11 cellular contexts compared by ENCODE assay signal in genomic region chr16:56662357-56663354, GRCh38. TPM values are rescaled to one million over a fixed set of nuclear protein-coding genes. Genes with fewer than 3 reads are reported as not detected.
DNase-seq lines count a peak whose midpoint lies in the region; ATAC-seq, FAIRE-seq and TF ChIP-seq lines count a peak whose summit lies in the region.
"Had no signal": no experiment of that assay in that cellular context is flagged by ENCODE, and none has a peak within 500 bp of the region (broad histone marks: within the 10 kb centered on the region; RNA-seq: fewer than 3 reads in every experiment).

No MANE protein-coding gene starts in this region.

- DNase-seq in GM23338 (ENCODE audit: low spot score) (peak; percentile 65), endothelial cell of umbilical vein (ENCODE audit: low read depth, low spot score) (no peak), AG08395 (ENCODE audit: low spot score) (no peak)
- peak; percentile 64 for DNase-seq in activated CD8-positive, alpha-beta T cell treated with anti-CD3 and anti-CD28 coated beads for 36 hours
- peak; percentile 47 for DNase-seq in stimulated activated CD4-positive, alpha-beta T cell treated with anti-CD3 and anti-CD28 coated beads, Interleukin-4, amount 100 ng/mL, for 24 hours
- DNase-seq: NCI-H2171 treated with DMSO at 0.1 percent for 48 hours, sigmoid colon, T1000, transverse colon had no signal

- no peaks in the 10 kb centered on the region for H3K9me2 ChIP-seq in GM23338 (ENCODE audit: insufficient read depth)

- no peaks in the 10 kb centered on the region for H4K20me1 ChIP-seq in GM23338 (replicated peaks; ENCODE audit: insufficient read depth)
- no peaks in the 10 kb centered on the region for H4K20me1 ChIP-seq in endothelial cell of umbilical vein (replicated peaks; ENCODE audit: control insufficient read depth, extremely low read depth, insufficient read depth, low read length)

- H2AFZ ChIP-seq in GM23338, result peak overlapping the region; percentile 90
- H2AFZ ChIP-seq in endothelial cell of umbilical vein (ENCODE audit: low read depth, low read length), result no peak overlapping the region

- no peak for FAIRE-seq in endothelial cell of umbilical vein (lab: Jason Lieb, UNC)

- TF ChIP-seq POLR2A in endothelial cell of umbilical vein (IDR thresholded peaks at IDR 0.05; ENCODE audit: low read depth, low read length), result no peak

- H3K27me3 ChIP-seq in GM23338 (ENCODE audit: insufficient read depth), result peaks cover 100% of the 10 kb centered on the region
- H3K27me3 ChIP-seq in endothelial cell of umbilical vein (ENCODE audit: control insufficient read depth in 2 of 2, insufficient read depth in 2 of 2, low read length in 2 of 2), result peaks cover 73 to 83% of the 10 kb centered on the region in 2 experiments

- intact Hi-C loops in activated CD8-positive, alpha-beta T cell treated with anti-CD3 and anti-CD28 coated beads for 36 hours (cut with micrococcal nuclease), result no loop called here
- intact Hi-C loops in endothelial cell of umbilical vein (cut with micrococcal nuclease), result no loop called here

- peaks cover 29% of the 10 kb centered on the region for H3K4me1 Mint-ChIP-seq in GM23338
- H3K4me1 Mint-ChIP-seq in activated CD8-positive, alpha-beta T cell treated with anti-CD3 and anti-CD28 coated beads for 36 hours (ENCODE audit: low read depth), result peaks cover 20% of the 10 kb centered on the region

- peak; percentile 15 for ATAC-seq in GM23338
- ATAC-seq in activated CD8-positive, alpha-beta T cell treated with anti-CD3 and anti-CD28 coated beads for 36 hours, result peak; percentile 63
- no peak for ATAC-seq in HG03571 (IDR thresholded peaks at IDR 0.05; ENCODE audit: unreplicated experiment)
- no peak for ATAC-seq in GM21423 (IDR thresholded peaks at IDR 0.05; ENCODE audit: unreplicated experiment)

- H3K27ac Mint-ChIP-seq in GM23338, result no peak overlapping the region
- H3K27ac Mint-ChIP-seq in activated CD8-positive, alpha-beta T cell treated with anti-CD3 and anti-CD28 coated beads for 36 hours, result peak overlapping the region; percentile 84

- peaks cover 33% of the 10 kb centered on the region for H3K4me1 ChIP-seq in GM23338 (ENCODE audit: insufficient read depth)
- H3K4me1 ChIP-seq in endothelial cell of umbilical vein (ENCODE audit: control insufficient read depth, extremely low read depth, insufficient read depth, low read length), result peaks cover 13% of the 10 kb centered on the region

- H3K36me3 ChIP-seq in GM23338 (ENCODE audit: insufficient read depth) (no peaks in the 10 kb centered on the region), endothelial cell of umbilical vein (ENCODE audit: control insufficient read depth in 2 of 2, extremely low read depth in 1 of 2, insufficient read depth in 2 of 2, low read length in 2 of 2) (no peaks in the 10 kb centered on the region)
- H3K36me3 ChIP-seq: sigmoid colon, transverse colon had no signal

- peak overlapping the region; percentile 73 for H3K4me3 Mint-ChIP-seq in GM23338
- peak overlapping the region; percentile 77 for H3K4me3 Mint-ChIP-seq in activated CD8-positive, alpha-beta T cell treated with anti-CD3 and anti-CD28 coated beads for 36 hours

- H3K4me3 ChIP-seq in GM23338, result peak overlapping the region; percentile 69
- H3K4me3 ChIP-seq in endothelial cell of umbilical vein (replicated peaks in 1 of 3; ENCODE audit: insufficient read depth in 1 of 3, low read depth in 1 of 3, low read length in 3 of 3), result no peak overlapping the region
- H3K4me3 ChIP-seq: sigmoid colon had no signal

- no TSS peak for BruUV-seq in endothelial cell of umbilical vein (replicated peaks; lab: Mats Ljungman, UMichigan)

- H3F3A ChIP-seq in GM23338 (replicated peaks; ENCODE audit: low read depth), result peaks cover 4% of the 10 kb centered on the region; the same call in 1 of the 2 replicates

- H3K9me3 Mint-ChIP-seq in GM23338, result no peaks in the 10 kb centered on the region
- H3K9me3 Mint-ChIP-seq in activated CD8-positive, alpha-beta T cell treated with anti-CD3 and anti-CD28 coated beads for 36 hours, result no peaks in the 10 kb centered on the region

- H3K36me3 Mint-ChIP-seq in GM23338 (ENCODE audit: low read depth), result peaks cover 40% of the 10 kb centered on the region
- H3K36me3 Mint-ChIP-seq in activated CD8-positive, alpha-beta T cell treated with anti-CD3 and anti-CD28 coated beads for 36 hours (ENCODE audit: low read depth), result peaks cover 5% of the 10 kb centered on the region

- H3K27ac ChIP-seq in GM23338 (ENCODE audit: low read depth), result no peak overlapping the region
- no peak overlapping the region for H3K27ac ChIP-seq in endothelial cell of umbilical vein (ENCODE audit: insufficient read depth, low read depth, low read length)
- H3K27ac ChIP-seq: sigmoid colon, transverse colon had no signal

- H3K9ac ChIP-seq in endothelial cell of umbilical vein (replicated peaks; ENCODE audit: extremely low read depth, insufficient read depth, low read length), result no peak overlapping the region

- H3K9me3 ChIP-seq in endothelial cell of umbilical vein (replicated peaks; ENCODE audit: control insufficient read depth, insufficient read depth, low read length), result no peaks in the 10 kb centered on the region
- H3K9me3 ChIP-seq: sigmoid colon, transverse colon had no signal

- H3K79me2 ChIP-seq in GM23338 (replicated peaks; ENCODE audit: insufficient read depth) (no peaks in the 10 kb centered on the region; the same call in 1 of the 2 replicates), endothelial cell of umbilical vein (ENCODE audit: control insufficient read depth, insufficient read depth, low read length) (no peaks in the 10 kb centered on the region)

- POLR2A ChIA-PET in activated CD8-positive, alpha-beta T cell treated with anti-CD3 and anti-CD28 coated beads for 36 hours (lab: Charles Lee), result interaction anchor here (0.6 to 2.5 kb wide), 4 partner anchors 11 to 30 kb away, joined by 3 to 11 read pairs (median 7); partner anchors contain the start of genes MT1B, MT1M and MT1X
- POLR2A ChIA-PET in endothelial cell of umbilical vein (lab: Charles Lee), result no interaction called here

- CTCF ChIA-PET in activated CD8-positive, alpha-beta T cell treated with anti-CD3 and anti-CD28 coated beads for 36 hours (lab: Charles Lee), result interaction anchor here (0.7 to 1.6 kb wide), 3 partner anchors 11 to 19 kb away, joined by 3 read pairs; no protein-coding TSS in a partner anchor
- CTCF ChIA-PET in endothelial cell of umbilical vein (lab: Charles Lee), result interaction anchor here (1.5 to 2.9 kb wide), 3 partner anchors 19 to 59 kb away, joined by 4 to 7 read pairs (median 6); no protein-coding TSS in a partner anchor

- TF ChIP-seq CTCF in GM23338 (conservative IDR thresholded peaks at IDR 0.05; ENCODE audit: low read depth in 2 of 2) (no peak), endothelial cell of umbilical vein (IDR thresholded peaks at IDR 0.05; ENCODE audit: extremely low read depth in 1 of 2, insufficient read depth in 1 of 2, low read depth in 1 of 2, low read length in 2 of 2) (no peak)
- no peak for TF ChIP-seq CTCF in activated CD8-positive, alpha-beta T cell treated with anti-CD3 and anti-CD28 coated beads for 36 hours (IDR thresholded peaks at IDR 0.05)

- H3K4me2 ChIP-seq in GM23338 (peak overlapping the region; percentile 92), endothelial cell of umbilical vein (ENCODE audit: insufficient read depth, low read length) (no peak overlapping the region)

- H3K27me3 Mint-ChIP-seq in GM23338 (ENCODE audit: insufficient read depth, low read depth, poor library complexity), result peaks cover 97% of the 10 kb centered on the region
- peaks cover 30% of the 10 kb centered on the region for H3K27me3 Mint-ChIP-seq in activated CD8-positive, alpha-beta T cell treated with anti-CD3 and anti-CD28 coated beads for 36 hours

- dilution Hi-C loops in endothelial cell of umbilical vein (cut with MboI; ENCODE audit: extremely low pct_ligation_motif_present, low sequenced_read_pairs), result no loop called here

- H3K9me1 ChIP-seq in endothelial cell of umbilical vein (replicated peaks; ENCODE audit: control insufficient read depth, extremely low read depth, insufficient read depth, low read length), result no peaks in the 10 kb centered on the region

RNA-seq across cellular contexts. Expression of gene MT1F, which starts 4.9 kb away (rescaled TPM):
- total RNA-seq in GM23338 (2014; rRNA removed; shearing (Covaris generic)), result 7.3 and 7.4 TPM in 2 replicates
- polyA plus RNA-seq in GM23338 (2016; fragmentation: Nextera tagmentation; extraction: Ambion mirVana) (107 and 118 TPM in 2 replicates), endothelial cell of umbilical vein (2.2 and 2.3 TPM in 2 replicates)
- 1 to 10 TPM; 7.7 to 9.0 TPM for total RNA-seq in activated CD8-positive, alpha-beta T cell treated with anti-CD3 and anti-CD28 coated beads for 36 hours
- 1.4 and 2.6 TPM in 2 replicates for total RNA-seq in endothelial cell of umbilical vein
- polyA plus RNA-seq in endothelial cell of umbilical vein (2011; cell fraction: cytosol; rRNA removed), result 2.6 and 3.1 TPM in 2 replicates
- polyA plus RNA-seq in endothelial cell of umbilical vein (2011; cell fraction: nucleus; rRNA removed), result 0.59 and 1.3 TPM in 2 replicates
- polyA plus RNA-seq in endothelial cell of umbilical vein (2012), result 0.52 and 1.4 TPM in 2 replicates
- 0.53 and 1.3 TPM in 2 replicates for polyA minus RNA-seq in endothelial cell of umbilical vein
- polyA minus RNA-seq in endothelial cell of umbilical vein (2011; cell fraction: cytosol; rRNA and poly(A)+ RNA removed), result not detected
- polyA minus RNA-seq in endothelial cell of umbilical vein (2011; cell fraction: nucleus; rRNA and poly(A)+ RNA removed), result 1.1 TPM in 1 of 2 replicates, not detected in the other

RNA-seq across cellular contexts. Expression of gene MT1G, which starts 5.2 kb away (rescaled TPM):
- 176 and 184 TPM in 2 replicates for total RNA-seq in GM23338 (2014; rRNA removed; shearing (Covaris generic))
- polyA plus RNA-seq in GM23338 (2016; fragmentation: Nextera tagmentation; extraction: Ambion mirVana) (1,014 and 1,104 TPM in 2 replicates), endothelial cell of umbilical vein (0.53 TPM in 1 of 2 replicates, not detected in the other)
- 10 to 100 TPM; 35.9 to 39.0 TPM for total RNA-seq in activated CD8-positive, alpha-beta T cell treated with anti-CD3 and anti-CD28 coated beads for 36 hours
- not detected in 2 replicates for total RNA-seq in endothelial cell of umbilical vein
- 0.59 and 2.2 TPM in 2 replicates for polyA plus RNA-seq in endothelial cell of umbilical vein (2011; cell fraction: cytosol; rRNA removed)
- not detected in 2 replicates for polyA plus RNA-seq in endothelial cell of umbilical vein (2011; cell fraction: nucleus; rRNA removed)
- 0.90 and 1.6 TPM in 2 replicates for polyA plus RNA-seq in endothelial cell of umbilical vein (2012)
- not detected in 2 replicates for polyA minus RNA-seq in endothelial cell of umbilical vein
- not detected for polyA minus RNA-seq in endothelial cell of umbilical vein (2011; cell fraction: cytosol; rRNA and poly(A)+ RNA removed)
- not detected in 2 replicates for polyA minus RNA-seq in endothelial cell of umbilical vein (2011; cell fraction: nucleus; rRNA and poly(A)+ RNA removed)

RNA-seq across cellular contexts. Expression of gene MT1H, which starts 7.0 kb away (rescaled TPM):
- total RNA-seq in GM23338 (2014; rRNA removed; shearing (Covaris generic)), result 52.3 and 54.5 TPM in 2 replicates
- 425 and 442 TPM in 2 replicates for polyA plus RNA-seq in GM23338 (2016; fragmentation: Nextera tagmentation; extraction: Ambion mirVana)
- total RNA-seq in activated CD8-positive, alpha-beta T cell treated with anti-CD3 and anti-CD28 coated beads for 36 hours, result 1 to 10 TPM; 2.3 to 2.7 TPM
- total RNA-seq in endothelial cell of umbilical vein, result not detected in 2 replicates
- polyA plus RNA-seq in endothelial cell of umbilical vein, result not detected in 2 replicates
- polyA plus RNA-seq in endothelial cell of umbilical vein (2011; cell fraction: cytosol; rRNA removed), result not detected in 2 replicates
- polyA plus RNA-seq in endothelial cell of umbilical vein (2011; cell fraction: nucleus; rRNA removed), result not detected in 2 replicates
- not detected in 2 replicates for polyA plus RNA-seq in endothelial cell of umbilical vein (2012)
- not detected in 2 replicates for polyA minus RNA-seq in endothelial cell of umbilical vein
- not detected for polyA minus RNA-seq in endothelial cell of umbilical vein (2011; cell fraction: cytosol; rRNA and poly(A)+ RNA removed)
- polyA minus RNA-seq in endothelial cell of umbilical vein (2011; cell fraction: nucleus; rRNA and poly(A)+ RNA removed), result not detected in 2 replicates
- total RNA-seq: sigmoid colon had no signal

RNA-seq across cellular contexts. Expression of gene MT1B, which starts 11.0 kb away (rescaled TPM):
- not detected in 2 replicates for total RNA-seq in GM23338 (2014; rRNA removed; shearing (Covaris generic))
- polyA plus RNA-seq in GM23338 (2016; fragmentation: Nextera tagmentation; extraction: Ambion mirVana), result not detected in 2 replicates
- total RNA-seq in activated CD8-positive, alpha-beta T cell treated with anti-CD3 and anti-CD28 coated beads for 36 hours, result not detected
- total RNA-seq in endothelial cell of umbilical vein, result not detected in 2 replicates
- polyA plus RNA-seq in endothelial cell of umbilical vein, result not detected in 2 replicates
- not detected in 2 replicates for polyA plus RNA-seq in endothelial cell of umbilical vein (2011; cell fraction: cytosol; rRNA removed)
- polyA plus RNA-seq in endothelial cell of umbilical vein (2011; cell fraction: nucleus; rRNA removed), result not detected in 2 replicates
- not detected in 2 replicates for polyA plus RNA-seq in endothelial cell of umbilical vein (2012)
- not detected in 2 replicates for polyA minus RNA-seq in endothelial cell of umbilical vein
- not detected for polyA minus RNA-seq in endothelial cell of umbilical vein (2011; cell fraction: cytosol; rRNA and poly(A)+ RNA removed)
- not detected in 2 replicates for polyA minus RNA-seq in endothelial cell of umbilical vein (2011; cell fraction: nucleus; rRNA and poly(A)+ RNA removed)
- total RNA-seq: sigmoid colon, transverse colon had no signal
- polyA plus RNA-seq: sigmoid colon had no signal

RNA-seq across cellular contexts. Expression of gene MT1X, which starts 19.6 kb away (rescaled TPM):
- 187 and 293 TPM in 2 replicates for total RNA-seq in GM23338 (2014; rRNA removed; shearing (Covaris generic))
- 942 and 1,099 TPM in 2 replicates for polyA plus RNA-seq in GM23338 (2016; fragmentation: Nextera tagmentation; extraction: Ambion mirVana)
- 10 to 100 TPM; 52.5 to 54.2 TPM for total RNA-seq in activated CD8-positive, alpha-beta T cell treated with anti-CD3 and anti-CD28 coated beads for 36 hours
- total RNA-seq in endothelial cell of umbilical vein, result 15.6 and 19.2 TPM in 2 replicates
- polyA plus RNA-seq in endothelial cell of umbilical vein, result 46.7 and 73.6 TPM in 2 replicates
- 43.6 and 70.2 TPM in 2 replicates for polyA plus RNA-seq in endothelial cell of umbilical vein (2011; cell fraction: cytosol; rRNA removed)
- 14.6 and 17.1 TPM in 2 replicates for polyA plus RNA-seq in endothelial cell of umbilical vein (2011; cell fraction: nucleus; rRNA removed)
- polyA plus RNA-seq in endothelial cell of umbilical vein (2012), result 31.4 and 55.7 TPM in 2 replicates
- 17.9 and 45.3 TPM in 2 replicates for polyA minus RNA-seq in endothelial cell of umbilical vein
- polyA minus RNA-seq in endothelial cell of umbilical vein (2011; cell fraction: cytosol; rRNA and poly(A)+ RNA removed), result 21.5 TPM
- polyA minus RNA-seq in endothelial cell of umbilical vein (2011; cell fraction: nucleus; rRNA and poly(A)+ RNA removed), result 5.0 and 5.4 TPM in 2 replicates

Comparison
In these comparisons a context has a peak if more than half of its experiments do, and no peak if none do; other contexts are left out.
1. ATAC-seq: peak in GM23338 (single experiment) and activated CD8-positive, alpha-beta T cell treated with anti-CD3 and anti-CD28 coated beads for 36 hours (single experiment); none in HG03571 (single experiment) and GM21423 (single experiment).
2. DNase-seq: peak in GM23338 (single experiment), activated CD8-positive, alpha-beta T cell treated with anti-CD3 and anti-CD28 coated beads for 36 hours (single experiment) and stimulated activated CD4-positive, alpha-beta T cell treated with anti-CD3 and anti-CD28 coated beads, Interleukin-4, amount 100 ng/mL, for 24 hours (single experiment); none in endothelial cell of umbilical vein (single experiment) and AG08395 (single experiment).
3. RNA of gene MT1G, which starts 5.2 kb away (total RNA-seq): 176 to 184 TPM in GM23338 and 35.9 to 39.0 TPM in activated CD8-positive, alpha-beta T cell treated with anti-CD3 and anti-CD28 coated beads for 36 hours; not detected in endothelial cell of umbilical vein; every median in the first group is over 10 times any median in the second.
4. RNA of gene MT1H, which starts 7.0 kb away (total RNA-seq): 52.3 to 54.5 TPM in GM23338; 2.3 to 2.7 TPM in activated CD8-positive, alpha-beta T cell treated with anti-CD3 and anti-CD28 coated beads for 36 hours and not detected in endothelial cell of umbilical vein; every median in the first group is over 10 times any median in the second.